Comparison of ENCODE assay signal across 1 cellular context in genomic region chr6:107957909-107958688, GRCh38.
TF ChIP-seq lines count a peak whose summit lies in the region.

SEC63 (minus strand) TSS chr6:107958208; CDS start chr6:107958009, 199 bp downstream.

TF ChIP-seq in K562, 482 proteins besides CTCF, POLR2A, EP300 and RAD21 (continued from another document):
- peak; percentile 55; the same call in 1 of the 2 replicates for TF ChIP-seq ZNF395 (CRISPR knock-in tag; IDR thresholded peaks at IDR 0.05)
- TF ChIP-seq XRCC4 (IDR thresholded peaks at IDR 0.05; ENCODE audit: extremely low read depth, insufficient read depth, insufficient read length): no peak
- TF ChIP-seq EP400 (IDR thresholded peaks at IDR 0.05): peak; percentile 87; the same call in 1 of the 2 replicates
